In the genomic region with DNA sequence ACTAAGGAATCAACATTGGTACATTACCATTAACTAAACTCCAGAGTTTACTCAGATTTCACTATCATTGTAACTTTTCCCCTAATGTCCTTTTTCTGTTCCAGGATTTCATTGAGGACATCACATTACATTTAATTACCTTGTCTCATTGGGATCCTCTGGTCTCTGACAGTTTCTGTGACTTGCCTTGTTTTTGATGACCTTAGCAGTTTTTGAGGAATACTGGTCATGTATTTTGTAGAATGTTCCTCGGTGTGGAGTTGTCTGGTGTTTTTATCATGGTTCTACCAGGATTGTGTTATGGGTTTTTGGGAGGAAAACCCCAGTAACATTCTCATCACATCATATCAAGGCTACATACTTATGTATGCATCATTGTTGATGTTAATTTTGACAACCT, we compare ENCODE assay signal across 23 cellular contexts.
"Had no signal": no experiment of that assay in that cellular context is flagged by ENCODE, and none has a peak within 500 bp of the region (broad histone marks: within the 10 kb centered on the region; RNA-seq: fewer than 3 reads in every experiment).

No MANE protein-coding gene starts in this region.

- H3K4me1 ChIP-seq: neural progenitor cell, parathyroid adenoma, testis, upper lobe of right lung, uterus had no signal

- H3K4me2 ChIP-seq: neural progenitor cell, smooth muscle cell had no signal

- ATAC-seq: natural killer cell; stimulated activated naive CD8-positive, alpha-beta T cell treated with anti-CD3 and anti-CD28 coated beads, Interleukin-15, amount 100 ng/mL, for 72 hours; stimulated activated naive CD8-positive, alpha-beta T cell treated with anti-CD3 and anti-CD28 coated beads, Interleukin-15, Interleukin-2, amounts not matched to agents 100 U/mL and 50 U/mL, for 24 hours had no signal

- H3K9ac ChIP-seq: neural progenitor cell, parathyroid adenoma had no signal

- DNase-seq: natural killer cell; ovary; posterior cingulate gyrus; psoas muscle; right cardiac atrium; spleen; stimulated activated CD4-positive, alpha-beta T cell treated with anti-CD3 and anti-CD28 coated beads, Interleukin-12 subunit alpha, Interleukin-12 subunit beta, amount 100 ng/mL, for 4 hours; stimulated activated CD4-positive, alpha-beta T cell treated with anti-CD3 and anti-CD28 coated beads, Interleukin-1b, Interleukin-23, amount 100 ng/mL, for 48 hours; stimulated activated CD4-positive, alpha-beta T cell treated with anti-CD3 and anti-CD28 coated beads, Interleukin-4, amount 100 ng/mL, for 1 hour; stimulated activated CD4-positive, alpha-beta T cell treated with anti-CD3 and anti-CD28 coated beads, Interleukin-4, amount 100 ng/mL, for 4 hours; stimulated activated CD8-positive, alpha-beta memory T cell treated with anti-CD3 and anti-CD28 coated beads, Interleukin-4, amount 100 ng/mL, for 48 hours; stimulated activated naive CD8-positive, alpha-beta T cell treated with anti-CD3 and anti-CD28 coated beads, Interleukin-15, amount 100 ng/mL, for 72 hours; stimulated activated naive CD8-positive, alpha-beta T cell treated with anti-CD3 and anti-CD28 coated beads, Interleukin-15, Interleukin-2, amounts not matched to agents 100 U/mL and 50 U/mL, for 24 hours; testis; tibial artery; transverse colon; upper lobe of right lung; uterus had no signal

- H3K36me3 ChIP-seq: neural progenitor cell, ovary, spleen, suprapubic skin, tibial artery, transverse colon, upper lobe of right lung, uterus had no signal

- H3K4me3 ChIP-seq: neural progenitor cell, ovary, psoas muscle, skin epidermis, smooth muscle cell, spleen, suprapubic skin, testis, tibial artery, transverse colon, upper lobe of right lung, uterus had no signal

- H3K79me2 ChIP-seq: parathyroid adenoma had no signal

- H2AFZ ChIP-seq: neural progenitor cell, parathyroid adenoma had no signal

- H3K9me3 ChIP-seq: ovary, psoas muscle, spleen, suprapubic skin, testis, tibial artery, transverse colon, upper lobe of right lung, uterus had no signal

- H3K27me3 ChIP-seq: neural progenitor cell, ovary, spleen, suprapubic skin, testis, transverse colon, upper lobe of right lung, uterus had no signal

- H3K27ac ChIP-seq: neural progenitor cell, ovary, parathyroid adenoma, psoas muscle, skin epidermis, spleen, suprapubic skin, testis, tibial artery, transverse colon, upper lobe of right lung, uterus had no signal
